Comparison of ENCODE assay signal across 27 cellular contexts in the genomic region with DNA sequence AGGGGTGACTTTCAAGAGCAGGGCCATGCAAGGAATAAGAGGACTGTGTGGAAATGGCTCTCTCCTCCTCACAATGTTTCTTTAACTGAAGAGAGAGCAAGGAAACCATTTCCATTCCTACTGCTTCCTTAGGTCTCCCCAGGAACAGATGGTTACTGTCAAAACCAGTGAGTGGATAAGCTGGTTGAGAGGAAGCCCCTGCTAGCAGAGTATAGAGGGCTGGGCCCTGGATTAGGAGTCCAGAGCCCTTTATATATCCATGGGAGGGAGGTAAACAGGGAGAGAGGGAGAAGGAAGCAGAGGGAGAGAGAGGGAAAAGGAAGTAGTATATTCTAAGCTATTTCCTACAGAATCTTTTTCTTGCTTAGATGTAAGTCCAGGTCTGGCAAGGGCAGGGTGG.
"Had no signal": no experiment of that assay in that cellular context is flagged by ENCODE, and none has a peak within 500 bp of the region (broad histone marks: within the 10 kb centered on the region; RNA-seq: fewer than 3 reads in every experiment).

No MANE protein-coding gene starts in this region.

- H3K9me3 Mint-ChIP-seq: activated CD4-positive, alpha-beta memory T cell treated with anti-CD3 and anti-CD28 coated beads for 36 hours; activated CD4-positive, alpha-beta T cell treated with anti-CD3 and anti-CD28 coated beads, Interleukin-2, amount 10 ng/mL, durations not matched to agents 24 days and 14 days; activated T-cell treated with anti-CD3 and anti-CD28 coated beads, Interleukin-2, amount 50 U/mL, for 24 hours; activated T-cell treated with anti-CD3 and anti-CD28 coated beads, Interleukin-2, amount 50 U/mL, for 72 hours; central memory CD8-positive, alpha-beta T cell; T-helper 2 cell treated with Interferon-gamma antibody and Interleukin-4, amounts not matched to agents 5 μg/mL and 100 μg/mL, for 36 hours had no signal

- H3K27ac Mint-ChIP-seq: activated CD4-positive, alpha-beta memory T cell treated with anti-CD3 and anti-CD28 coated beads for 36 hours; activated CD4-positive, alpha-beta T cell treated with anti-CD3 and anti-CD28 coated beads for 36 hours; activated CD4-positive, alpha-beta T cell treated with anti-CD3 and anti-CD28 coated beads, Interleukin-2, amount 10 ng/mL, durations not matched to agents 24 days and 14 days; activated naive CD8-positive, alpha-beta T cell; activated T-cell treated with anti-CD3 and anti-CD28 coated beads, Interleukin-2, amount 50 U/mL, for 24 hours; activated T-cell treated with anti-CD3 and anti-CD28 coated beads, Interleukin-2, amount 50 U/mL, for 72 hours; T-helper 17 cell; T-helper 2 cell treated with Interferon-gamma antibody and Interleukin-4, amounts not matched to agents 5 μg/mL and 100 μg/mL, for 36 hours had no signal

- H3K36me3 Mint-ChIP-seq: activated CD4-positive, alpha-beta memory T cell treated with anti-CD3 and anti-CD28 coated beads for 36 hours; activated naive CD8-positive, alpha-beta T cell had no signal

- ATAC-seq: activated CD4-positive, alpha-beta T cell treated with anti-CD3 and anti-CD28 coated beads for 36 hours; activated T-cell treated with anti-CD3 and anti-CD28 coated beads, Interleukin-2, amount 50 U/mL, for 72 hours; gastroesophageal sphincter; heart right ventricle; T-helper 17 cell had no signal

- DNase-seq: activated CD4-positive, alpha-beta memory T cell treated with anti-CD3 and anti-CD28 coated beads for 36 hours; activated CD4-positive, alpha-beta T cell treated with anti-CD3 and anti-CD28 coated beads for 36 hours; activated CD4-positive, alpha-beta T cell treated with anti-CD3 and anti-CD28 coated beads, Interleukin-2, amount 10 ng/mL, durations not matched to agents 24 days and 14 days; activated CD4-positive, CD25-positive, alpha-beta regulatory T cell; activated CD4-positive, CD25-positive, alpha-beta regulatory T cell treated with anti-CD3 and anti-CD28 coated beads, Interleukin-2, amount 50 U/mL, for 72 hours; activated CD8-positive, alpha-beta memory T cell treated with anti-CD3 and anti-CD28 coated beads, Interleukin-2, amount 50 U/mL, for 48 hours; activated gamma-delta T cell; activated naive CD4-positive, alpha-beta T cell; activated naive CD4-positive, alpha-beta T cell treated with anti-CD3 and anti-CD28 coated beads, Interleukin-2, amount 50 U/mL, for 16 hours; activated T-cell treated with anti-CD3 and anti-CD28 coated beads for 4 hours; activated T-cell treated with anti-CD3 and anti-CD28 coated beads, Interleukin-2, amount 50 U/mL, for 24 hours; activated T-cell treated with anti-CD3 and anti-CD28 coated beads, Interleukin-2, amount 50 U/mL, for 72 hours; amniotic stem cell; anterior cingulate cortex; brain microvascular endothelial cell; colonic mucosa; effector CD8-positive, alpha-beta T cell; esophagus squamous epithelium; foreskin melanocyte; heart right ventricle; T-helper 1 cell; T-helper 17 cell; T1000 had no signal

- H3K4me3 Mint-ChIP-seq: activated CD4-positive, alpha-beta memory T cell treated with anti-CD3 and anti-CD28 coated beads for 36 hours; activated CD4-positive, alpha-beta T cell treated with anti-CD3 and anti-CD28 coated beads for 36 hours; activated CD4-positive, alpha-beta T cell treated with anti-CD3 and anti-CD28 coated beads, Interleukin-2, amount 10 ng/mL, durations not matched to agents 24 days and 14 days; activated naive CD8-positive, alpha-beta T cell; activated T-cell treated with anti-CD3 and anti-CD28 coated beads, Interleukin-2, amount 50 U/mL, for 24 hours; activated T-cell treated with anti-CD3 and anti-CD28 coated beads, Interleukin-2, amount 50 U/mL, for 72 hours; central memory CD8-positive, alpha-beta T cell; T-helper 17 cell; T-helper 2 cell treated with Interferon-gamma antibody and Interleukin-4, amounts not matched to agents 5 μg/mL and 100 μg/mL, for 36 hours had no signal

- H3K27me3 Mint-ChIP-seq: activated CD4-positive, alpha-beta memory T cell treated with anti-CD3 and anti-CD28 coated beads for 36 hours; activated CD4-positive, alpha-beta T cell treated with anti-CD3 and anti-CD28 coated beads for 36 hours; activated CD4-positive, alpha-beta T cell treated with anti-CD3 and anti-CD28 coated beads, Interleukin-2, amount 10 ng/mL, durations not matched to agents 24 days and 14 days; activated naive CD8-positive, alpha-beta T cell; central memory CD8-positive, alpha-beta T cell; T-helper 17 cell had no signal
